Comparison of ENCODE assay signal across 1 cellular context in genomic region chr9:98074119-98074990, GRCh38.
A peak's percentile ranks its signal among the peaks of the same experiment; 100 is the strongest.
TF ChIP-seq lines count a peak whose summit lies in the region.

No MANE protein-coding gene starts in this region.

TF ChIP-seq in GM12878, 131 proteins besides CTCF, POLR2A, EP300 and RAD21 (continued from another document):
- TF ChIP-seq ESRRA (IDR thresholded peaks at IDR 0.05; ENCODE audit: low read length), result 0 out of 2 replicates have a peak, but pooled peaks have one; percentile 24
- TF ChIP-seq SKIL (IDR thresholded peaks at IDR 0.05; ENCODE audit: low read depth, poor library complexity, severe bottlenecking), result peak; percentile 24
- no peak for TF ChIP-seq REST (IDR thresholded peaks at IDR 0.05; ENCODE audit: low read depth, low read length)
- peak; percentile 71 for TF ChIP-seq IKZF1 (conservative IDR thresholded peaks at IDR 0.05)
- TF ChIP-seq RB1 (IDR thresholded peaks at IDR 0.05; ENCODE audit: borderline replicate concordance), result peak; percentile 47; the same call in 1 of the 2 replicates
- TF ChIP-seq RELB (IDR thresholded peaks at IDR 0.05; ENCODE audit: low read depth), result peak; percentile 43; the same call in 1 of the 2 replicates
- 0 out of 2 replicates have a peak, but pooled peaks have one; percentile 43 for TF ChIP-seq STAT1 (conservative IDR thresholded peaks at IDR 0.05)
- peak; percentile 37 to 38; a peak in 3 of 4 replicates for TF ChIP-seq IKZF2 (IDR thresholded peaks at IDR 0.05)
- TF ChIP-seq POLR2AphosphoS5 (IDR thresholded peaks at IDR 0.05; ENCODE audit: low read length), result 0 out of 2 replicates have a peak, but pooled peaks have one; percentile 11
- peak; percentile 65 for TF ChIP-seq PKNOX1 (IDR thresholded peaks at IDR 0.05)
- TF ChIP-seq MEF2B (IDR thresholded peaks at IDR 0.05; ENCODE audit: partially characterized antibody, poor library complexity, severe bottlenecking), result no peak
- TF ChIP-seq ZNF274 (IDR thresholded peaks at IDR 0.05; ENCODE audit: insufficient read depth, insufficient read length), result no peak
- 0 out of 3 replicates have a peak, but pooled peaks have one; percentile 11 for TF ChIP-seq POU2F2 (IDR thresholded peaks at IDR 0.05; ENCODE audit: borderline replicate concordance, low read depth, low read length)
- TF ChIP-seq ATF3 (IDR thresholded peaks at IDR 0.05; ENCODE audit: borderline replicate concordance, extremely low read depth, low read depth, low read length), result no peak
- TF ChIP-seq TARDBP (IDR thresholded peaks at IDR 0.05; ENCODE audit: borderline replicate concordance), result 0 out of 2 replicates have a peak, but pooled peaks have one; percentile 22
- 0 out of 4 replicates have a peak, but pooled peaks of 1 of the 2 experiments have one; percentile 32 for TF ChIP-seq BHLHE40 (IDR thresholded peaks at IDR 0.05; ENCODE audit: borderline replicate concordance in 1 of 2, low read depth in 2 of 2, low read length in 1 of 2)
- no peak for TF ChIP-seq MYB (IDR thresholded peaks at IDR 0.05; ENCODE audit: borderline replicate concordance, low read depth, low read length)
